Comparison of ENCODE assay signal across 14 cellular contexts in genomic region chr19:50719119-50719435, GRCh38. TPM values are rescaled to one million over a fixed set of nuclear protein-coding genes. Genes with fewer than 3 reads are reported as not detected.
DNase-seq lines count a peak whose midpoint lies in the region; ATAC-seq, FAIRE-seq and TF ChIP-seq lines count a peak whose summit lies in the region.
"Had no signal": no experiment of that assay in that cellular context is flagged by ENCODE, and none has a peak within 500 bp of the region (broad histone marks: within the 10 kb centered on the region; RNA-seq: fewer than 3 reads in every experiment).

No MANE protein-coding gene starts in this region.

- POLR2A ChIA-PET in A549 (lab: Yijun Ruan, JAX) = no interaction called here

- no peaks in the 10 kb centered on the region for H3K9me3 Mint-ChIP-seq in HFFc6
- H3K9me3 Mint-ChIP-seq in type B pancreatic cell = no peaks in the 10 kb centered on the region
- H3K9me3 Mint-ChIP-seq: activated CD4-positive, alpha-beta T cell treated with anti-CD3 and anti-CD28 coated beads, Interleukin-2, amount 10 ng/mL, durations not matched to agents 7 days and 5 days; T-cell had no signal

- no peak overlapping the region for H2BK5ac ChIP-seq in neuronal stem cell (ENCODE audit: low read length)

- H3K4me3 ChIP-seq in A549 (peak overlapping the region; percentile 56), ectodermal cell (ENCODE audit: insufficient read depth, low read depth, low read length) (peak overlapping the region; percentile 57), neuronal stem cell (ENCODE audit: low read length in 2 of 2) (peak overlapping the region; percentile 55 to 83), BE2C (ENCODE audit: low read depth, low read length) (no peak overlapping the region)
- H3K4me3 ChIP-seq: left lung had no signal

- CTCF ChIA-PET in A549 (lab: Yijun Ruan, JAX) = interaction anchor here (18.4 kb wide), 1 partner anchor 60 kb away, joined by 272 read pairs; no protein-coding TSS in a partner anchor

- DNase-seq in A549 (ENCODE audit: low read depth in 1 of 2, low spot score in 1 of 2) = no peak
- DNase-seq in HFFc6 = no peak
- DNase-seq in neuronal stem cell (ENCODE audit: low spot score) = no peak
- DNase-seq in BE2C = no peak
- no peak for DNase-seq in type B pancreatic cell (ENCODE audit: extremely low spot score, unreplicated experiment)
- DNase-seq: activated CD4-positive, alpha-beta T cell treated with anti-CD3 and anti-CD28 coated beads, Interleukin-2, amount 10 ng/mL, durations not matched to agents 7 days and 5 days; AML-193; GF-D8; left lung had no signal

- peak overlapping the region; percentile 88 for H3K9ac ChIP-seq in neuronal stem cell (ENCODE audit: low read depth, low read length, poor library complexity)

- peak overlapping the region; percentile 42 to 83; a peak in 4 of 6 replicates for H3K27ac ChIP-seq in A549
- H3K27ac ChIP-seq in ectodermal cell (ENCODE audit: insufficient read depth, low read depth, low read length, poor library complexity, severe bottlenecking) = no peak overlapping the region
- H3K27ac ChIP-seq in neuronal stem cell (replicated peaks; ENCODE audit: low read length) = no peak overlapping the region
- H3K27ac ChIP-seq: gastroesophageal sphincter, left lung had no signal

- H2AFZ ChIP-seq in neuronal stem cell (ENCODE audit: low read length) = peak overlapping the region; percentile 91

- TF ChIP-seq RAD21 in A549 (conservative IDR thresholded peaks at IDR 0.05 in 1 of 2, IDR thresholded peaks at IDR 0.05 in 1 of 2) = no peak

- H3K18ac ChIP-seq in neuronal stem cell (ENCODE audit: low read length) = peak overlapping the region; percentile 94

- H3K4me1 Mint-ChIP-seq in HFFc6 (ENCODE audit: low read depth) = peaks cover 34% of the 10 kb centered on the region
- H3K4me1 Mint-ChIP-seq in type B pancreatic cell (ENCODE audit: unreplicated experiment) = peaks cover 28% of the 10 kb centered on the region

- TF ChIP-seq POLR2A in A549 (IDR thresholded peaks at IDR 0.05; ENCODE audit: low read length) = no peak
- no peak for TF ChIP-seq POLR2A in GM18505 (IDR thresholded peaks at IDR 0.05; ENCODE audit: borderline replicate concordance, extremely low read depth, insufficient read depth, insufficient read length)

- no peak for FAIRE-seq in A549 (lab: Jason Lieb, UNC)

- H3K27me3 Mint-ChIP-seq in HFFc6 (ENCODE audit: insufficient read depth) = peaks cover 3% of the 10 kb centered on the region; the same call in 1 of the 2 replicates
- peaks cover 71% of the 10 kb centered on the region for H3K27me3 Mint-ChIP-seq in type B pancreatic cell

- no peak for ATAC-seq in A549
- no peak for ATAC-seq in GM18505 (IDR thresholded peaks at IDR 0.05; ENCODE audit: unreplicated experiment)
- no peak for ATAC-seq in HG02884 (IDR thresholded peaks at IDR 0.05; ENCODE audit: unreplicated experiment)
- ATAC-seq: gastroesophageal sphincter, left lung had no signal

- peak overlapping the region; percentile 100 for H3K4me2 ChIP-seq in A549
- H3K4me2 ChIP-seq in neuronal stem cell (ENCODE audit: insufficient read depth, low read length, poor library complexity, severe bottlenecking) = peak overlapping the region; percentile 86

- peak overlapping the region; percentile 70; the same call in 1 of the 2 replicates for H3K4me3 Mint-ChIP-seq in HFFc6
- no peak overlapping the region for H3K4me3 Mint-ChIP-seq in type B pancreatic cell
- H3K4me3 Mint-ChIP-seq: activated CD4-positive, alpha-beta T cell treated with anti-CD3 and anti-CD28 coated beads, Interleukin-2, amount 10 ng/mL, durations not matched to agents 7 days and 5 days had no signal

- H4K8ac ChIP-seq in neuronal stem cell (ENCODE audit: low read depth, low read length) = no peak overlapping the region

- H3K4me1 ChIP-seq in A549 (peaks cover 17% of the 10 kb centered on the region), ectodermal cell (ENCODE audit: control insufficient read depth, insufficient read depth, low read length) (peaks cover 17% of the 10 kb centered on the region), neuronal stem cell (ENCODE audit: control insufficient read depth in 2 of 2, insufficient read depth in 1 of 2, low read depth in 1 of 2, low read length in 2 of 2) (peaks cover 10 to 21% of the 10 kb centered on the region in 2 donors), BE2C (no peaks in the 10 kb centered on the region)

- H3K27me3 ChIP-seq in ectodermal cell (ENCODE audit: control insufficient read depth, insufficient read depth, low read length, poor library complexity, severe bottlenecking) (peaks cover 17% of the 10 kb centered on the region), neuronal stem cell (ENCODE audit: control insufficient read depth in 3 of 3, insufficient read depth in 3 of 3, low read depth in 1 of 3, low read length in 3 of 3) (peaks cover 0 to 26% (median 25%) of the 10 kb centered on the region in 3 experiments), BE2C (peaks cover 16% of the 10 kb centered on the region)

- H3K79me1 ChIP-seq in neuronal stem cell (ENCODE audit: low read depth, low read length) = no peaks in the 10 kb centered on the region

- peak overlapping the region; percentile 43 for H2AK5ac ChIP-seq in neuronal stem cell (ENCODE audit: low read depth, low read length)

- no peak for TF ChIP-seq EP300 in A549 (IDR thresholded peaks at IDR 0.05)

- H2BK120ac ChIP-seq in neuronal stem cell (ENCODE audit: low read depth, low read length) = no peak overlapping the region

- H3K4ac ChIP-seq in neuronal stem cell (ENCODE audit: low read length) = no peak overlapping the region

- H3K27ac Mint-ChIP-seq in HFFc6 (no peak overlapping the region), type B pancreatic cell (no peak overlapping the region)
- H3K27ac Mint-ChIP-seq: activated CD4-positive, alpha-beta T cell treated with anti-CD3 and anti-CD28 coated beads, Interleukin-2, amount 10 ng/mL, durations not matched to agents 7 days and 5 days; T-cell had no signal

- TF ChIP-seq CTCF in A549 (IDR thresholded peaks at IDR 0.05) (no peak), HFFc6 (IDR thresholded peaks at IDR 0.05) (no peak), BE2C (IDR thresholded peaks at IDR 0.05; ENCODE audit: low read depth, low read length) (no peak), type B pancreatic cell (conservative IDR thresholded peaks at IDR 0.05) (no peak)

- peak overlapping the region; percentile 57 for H3K23ac ChIP-seq in neuronal stem cell (ENCODE audit: low read depth, low read length, poor library complexity)

- H3K14ac ChIP-seq in neuronal stem cell (ENCODE audit: low read length) = no peak overlapping the region

- H3K36me3 ChIP-seq in ectodermal cell (ENCODE audit: control insufficient read depth, insufficient read depth, low read length) (no peaks in the 10 kb centered on the region), neuronal stem cell (replicated peaks in 1 of 2; ENCODE audit: control insufficient read depth in 2 of 2, insufficient read depth in 2 of 2, low read length in 2 of 2) (no peaks in the 10 kb centered on the region), BE2C (no peaks in the 10 kb centered on the region)
- H3K36me3 ChIP-seq: gastroesophageal sphincter, left lung had no signal

- H3K36me3 Mint-ChIP-seq in HFFc6 (ENCODE audit: low read depth) (no peaks in the 10 kb centered on the region), type B pancreatic cell (no peaks in the 10 kb centered on the region)
- H3K36me3 Mint-ChIP-seq: T-cell had no signal

- no peak overlapping the region for H4K91ac ChIP-seq in neuronal stem cell (ENCODE audit: low read depth, low read length, poor library complexity)

- H2BK12ac ChIP-seq in neuronal stem cell (ENCODE audit: low read length) = no peak overlapping the region

- 5% methylated on average over 12 of the region's 30 CpGs for WGBS in A549 (ENCODE audit: missing lambda C conversion rate)
- WGBS in ectodermal cell, 2 experiments = 39 to 42% methylated on average over 22 of the region's 30 CpGs
- no CpG with 5 or more reads among the region's 30 CpGs for WGBS in neuronal stem cell (ENCODE audit: extremely low coverage in 2 of 2, insufficient read length in 2 of 2, insufficient replicate concordance in 1 of 2), 2 donors

- H3K9me3 ChIP-seq in A549 (no peaks in the 10 kb centered on the region), ectodermal cell (ENCODE audit: control insufficient read depth, low read length) (no peaks in the 10 kb centered on the region), neuronal stem cell (replicated peaks in 1 of 2; ENCODE audit: control insufficient read depth in 2 of 2, insufficient read depth in 1 of 2, low read depth in 1 of 2, low read length in 2 of 2) (no peaks in the 10 kb centered on the region), BE2C (no peaks in the 10 kb centered on the region)
- H3K9me3 ChIP-seq: gastroesophageal sphincter, left lung had no signal

- no peak overlapping the region for H2BK15ac ChIP-seq in neuronal stem cell (ENCODE audit: low read length)

RNA-seq across cellular contexts. Expression of gene SHANK1, which starts 0.5 kb away (rescaled TPM):
- polyA plus RNA-seq in A549 (2011; rRNA removed) = 0.01 and 0.04 TPM in 2 replicates
- polyA plus RNA-seq in A549 (2012; cell fraction: cytosol; rRNA removed) = 0.04 and 0.06 TPM in 2 replicates
- polyA plus RNA-seq in A549 (2012; cell fraction: nucleus; rRNA removed) = 0.04 and 0.07 TPM in 2 replicates
- polyA plus RNA-seq in A549 (2017; fragmentation: RNase III; extraction: RNeasy Plus Mini Kit Qiagen cat#74134 plus additional on column Dnase treatment) = 0.07 to 0.17 TPM (median 0.09 TPM) in 3 replicates
- polyA minus RNA-seq in A549 (2011; rRNA and poly(A)+ RNA removed) = 0.41 TPM in 1 of 2 replicates, not detected in the other
- total RNA-seq in HFFc6 (2021; fragmentation: NEBNext Ultra II Directional; extraction: Animal tissue kit (Norgen Biotek cat#: 25700)) = 10 to 100 TPM in 4 of 6 experiments, 1 to 10 TPM in 2; 5.4 to 16.7 (median 14.7) TPM
- polyA plus RNA-seq in ectodermal cell (2013, experiment 1 of 4) = 17.2 TPM
- polyA plus RNA-seq in ectodermal cell (2013, experiment 2 of 4) = 14.0 TPM
- 10.1 TPM for polyA plus RNA-seq in ectodermal cell (2013, experiment 3 of 4)
- polyA plus RNA-seq in ectodermal cell (2013, experiment 4 of 4) = 5.9 TPM
- polyA plus RNA-seq in neuronal stem cell (2013, experiment 1 of 2) = 6.2 TPM
- 5.9 TPM for polyA plus RNA-seq in neuronal stem cell (2013, experiment 2 of 2)
- polyA plus RNA-seq in BE2C (2012; ENCODE audit: insufficient read depth, insufficient read length, low read depth) = 39.6 TPM
- 0.38 and 7.8 TPM in 2 replicates for total RNA-seq in type B pancreatic cell (ENCODE audit: low replicate concordance)
- total RNA-seq: activated CD4-positive, alpha-beta T cell treated with anti-CD3 and anti-CD28 coated beads, Interleukin-2, amount 10 ng/mL, durations not matched to agents 7 days and 5 days had no signal

RNA-seq across cellular contexts. Expression of gene CLEC11A, which starts 4.1 kb away (rescaled TPM):
- polyA plus RNA-seq in A549 (2011; rRNA removed) (1.4 and 1.5 TPM in 2 replicates), A549 (2017; fragmentation: RNase III; extraction: RNeasy Plus Mini Kit Qiagen cat#74134 plus additional on column Dnase treatment) (5.0 to 6.4 TPM (median 6.2 TPM) in 3 replicates)
- polyA plus RNA-seq in A549 (2012; cell fraction: cytosol; rRNA removed) = 5.7 and 9.0 TPM in 2 replicates
- polyA plus RNA-seq in A549 (2012; cell fraction: nucleus; rRNA removed) = 9.7 and 13.1 TPM in 2 replicates
- polyA minus RNA-seq in A549 (2011; rRNA and poly(A)+ RNA removed) = 0.34 and 0.37 TPM in 2 replicates
- total RNA-seq in HFFc6 (2021; fragmentation: NEBNext Ultra II Directional; extraction: Animal tissue kit (Norgen Biotek cat#: 25700)) = 100 to 1,000 TPM; 140 to 182 (median 164) TPM
- 3.7 TPM for polyA plus RNA-seq in ectodermal cell (2013, experiment 1 of 4)
- polyA plus RNA-seq in ectodermal cell (2013, experiment 2 of 4) = 2.6 TPM
- 3.7 TPM for polyA plus RNA-seq in ectodermal cell (2013, experiment 3 of 4)
- 3.4 TPM for polyA plus RNA-seq in ectodermal cell (2013, experiment 4 of 4)
- polyA plus RNA-seq in neuronal stem cell (2013, experiment 1 of 2) = 12.3 TPM
- polyA plus RNA-seq in neuronal stem cell (2013, experiment 2 of 2) = 12.3 TPM
- polyA plus RNA-seq in BE2C (2012; ENCODE audit: insufficient read depth, insufficient read length, low read depth) = 19.9 TPM
- total RNA-seq in type B pancreatic cell (ENCODE audit: low replicate concordance) = 4.2 and 5.9 TPM in 2 replicates

RNA-seq across cellular contexts. Expression of gene GPR32, which starts 51.2 kb away (rescaled TPM):
- polyA plus RNA-seq in A549 (2011; rRNA removed) = not detected in 2 replicates
- not detected in 2 replicates for polyA plus RNA-seq in A549 (2012; cell fraction: cytosol; rRNA removed)
- not detected in 2 replicates for polyA plus RNA-seq in A549 (2012; cell fraction: nucleus; rRNA removed)
- polyA plus RNA-seq in A549 (2017; fragmentation: RNase III; extraction: RNeasy Plus Mini Kit Qiagen cat#74134 plus additional on column Dnase treatment) = not detected in 3 replicates
- polyA minus RNA-seq in A549 (2011; rRNA and poly(A)+ RNA removed) = not detected in 2 replicates
- not detected for total RNA-seq in HFFc6 (2021; fragmentation: NEBNext Ultra II Directional; extraction: Animal tissue kit (Norgen Biotek cat#: 25700))
- not detected for polyA plus RNA-seq in ectodermal cell (2013, experiment 1 of 4)
- polyA plus RNA-seq in ectodermal cell (2013, experiment 2 of 4) = not detected
- not detected for polyA plus RNA-seq in ectodermal cell (2013, experiment 3 of 4)
- not detected for polyA plus RNA-seq in ectodermal cell (2013, experiment 4 of 4)
- not detected for polyA plus RNA-seq in neuronal stem cell (2013, experiment 1 of 2)
- not detected for polyA plus RNA-seq in neuronal stem cell (2013, experiment 2 of 2)
- polyA plus RNA-seq in BE2C (2012; ENCODE audit: insufficient read depth, insufficient read length, low read depth) = not detected
- total RNA-seq in type B pancreatic cell (ENCODE audit: low replicate concordance) = not detected in 2 replicates
- total RNA-seq: activated CD4-positive, alpha-beta T cell treated with anti-CD3 and anti-CD28 coated beads, Interleukin-2, amount 10 ng/mL, durations not matched to agents 7 days and 5 days; gastroesophageal sphincter; left lung; T-cell had no signal

Comparison
In these comparisons a context has a peak if more than half of its experiments do, and no peak if none do; other contexts are left out.
1. H3K27ac ChIP-seq: peak in A549 (2 of 2); none in ectodermal cell (single experiment) and neuronal stem cell (single experiment).
2. RNA of gene CLEC11A, which starts 4.1 kb away (total RNA-seq): 140 to 182 TPM in HFFc6; 4.2 to 5.9 TPM in type B pancreatic cell; every median in the first group is over 10 times any median in the second.